22 cellular contexts compared by ENCODE assay signal in the genomic region with DNA sequence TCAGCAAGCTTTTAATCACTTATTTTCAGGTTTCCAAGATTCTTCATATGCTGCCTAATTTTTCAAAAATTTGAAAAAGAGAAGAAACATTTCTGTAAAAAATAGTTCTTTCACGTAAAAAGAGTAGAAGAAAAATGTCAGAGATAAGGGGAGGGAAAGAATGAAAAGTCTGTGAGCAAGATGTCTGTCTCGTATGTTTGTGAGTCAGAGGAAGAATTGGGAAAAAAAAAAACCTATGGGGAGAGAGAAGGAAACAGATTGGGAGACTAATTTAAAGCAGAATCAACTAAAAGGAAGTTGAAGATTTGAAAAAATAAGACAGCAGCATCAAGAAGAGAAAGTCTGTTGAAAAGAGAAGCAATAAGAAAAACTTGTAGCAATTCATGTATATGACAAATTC.
A peak's percentile ranks its signal among the peaks of the same experiment; 100 is the strongest.
DNase-seq lines count a peak whose midpoint lies in the region; ATAC-seq, FAIRE-seq and TF ChIP-seq lines count a peak whose summit lies in the region.
"Had no signal": no experiment of that assay in that cellular context is flagged by ENCODE, and none has a peak within 500 bp of the region (broad histone marks: within the 10 kb centered on the region; RNA-seq: fewer than 3 reads in every experiment).

No MANE protein-coding gene starts in this region.

- no peak overlapping the region for H3K9ac ChIP-seq in mesenchymal stem cell (ENCODE audit: low read length)

- H2AK5ac ChIP-seq in mesenchymal stem cell (ENCODE audit: low read length, severe bottlenecking): no peak overlapping the region

- no peak overlapping the region for H2BK5ac ChIP-seq in mesenchymal stem cell (ENCODE audit: low read depth, low read length, poor library complexity, severe bottlenecking)

- peaks cover 9% of the 10 kb centered on the region for H3K9me3 Mint-ChIP-seq in WTC11
- no peaks in the 10 kb centered on the region for H3K9me3 Mint-ChIP-seq in endothelial cell (ENCODE audit: unreplicated experiment)

- H3K27ac Mint-ChIP-seq in WTC11 (0 out of 2 replicates have a peak overlapping the region, but pooled peaks have one; percentile 1), endothelial cell (ENCODE audit: unreplicated experiment) (peak overlapping the region; percentile 83)
- H3K27ac Mint-ChIP-seq: CD4-positive, alpha-beta memory T cell; HFFc6 had no signal

- H2BK120ac ChIP-seq in mesenchymal stem cell (ENCODE audit: low read depth, low read length): no peak overlapping the region

- no peak overlapping the region for H4K91ac ChIP-seq in mesenchymal stem cell (ENCODE audit: low read length)

- H3K27me3 Mint-ChIP-seq in WTC11 (ENCODE audit: low read depth) (no peaks in the 10 kb centered on the region), endothelial cell (ENCODE audit: unreplicated experiment) (no peaks in the 10 kb centered on the region)

- no peak overlapping the region for H2BK15ac ChIP-seq in mesenchymal stem cell (ENCODE audit: low read depth, poor library complexity, severe bottlenecking)

- no peak overlapping the region for H3K23ac ChIP-seq in mesenchymal stem cell (ENCODE audit: low read length in 2 of 2)

- H3K4me2 ChIP-seq in mesenchymal stem cell (ENCODE audit: low read length, poor library complexity, severe bottlenecking): no peak overlapping the region

- WGBS in mesenchymal stem cell: 50% methylated on average over 2 of the region's 2 CpGs

- CTCF ChIA-PET in WTC11 (lab: Charles Lee): no interaction called here

- no peak overlapping the region for H4K8ac ChIP-seq in mesenchymal stem cell (ENCODE audit: low read length)

- H2BK12ac ChIP-seq in mesenchymal stem cell (ENCODE audit: low read length in 2 of 2): no peak overlapping the region

- no peak overlapping the region for H2AFZ ChIP-seq in mesenchymal stem cell (ENCODE audit: low read depth, low read length)

- H3K4me1 Mint-ChIP-seq in WTC11 (peaks cover 38% of the 10 kb centered on the region), endothelial cell (ENCODE audit: unreplicated experiment) (peaks cover 59% of the 10 kb centered on the region)
- H3K4me1 Mint-ChIP-seq: CD4-positive, alpha-beta memory T cell had no signal

- H3K79me1 ChIP-seq in mesenchymal stem cell (replicated peaks; ENCODE audit: low read length, poor library complexity, severe bottlenecking): no peaks in the 10 kb centered on the region

- H3K18ac ChIP-seq in mesenchymal stem cell (ENCODE audit: low read depth in 1 of 2, low read length in 2 of 2): no peak overlapping the region

- no peaks in the 10 kb centered on the region for H3K27me3 ChIP-seq in mesenchymal stem cell (ENCODE audit: control insufficient read depth in 1 of 2, insufficient read depth in 1 of 2, low read length in 2 of 2)
- H3K27me3 ChIP-seq: BE2C had no signal

- no peak overlapping the region for H3K4ac ChIP-seq in mesenchymal stem cell (ENCODE audit: low read depth in 1 of 2, low read length in 2 of 2)

- no peak overlapping the region for H3K27ac ChIP-seq in mesenchymal stem cell (ENCODE audit: low read length, poor library complexity, severe bottlenecking)

- H3K36me3 ChIP-seq in mesenchymal stem cell (ENCODE audit: control insufficient read depth in 1 of 2, insufficient read depth in 2 of 2, low read depth in 1 of 2, low read length in 2 of 2): no peaks in the 10 kb centered on the region
- H3K36me3 ChIP-seq: BE2C had no signal

- H3K4me3 ChIP-seq in mesenchymal stem cell (ENCODE audit: insufficient read depth in 1 of 2, low read depth in 1 of 2, low read length in 2 of 2): no peak overlapping the region

- H3K36me3 Mint-ChIP-seq in WTC11: no peaks in the 10 kb centered on the region
- peaks cover 4% of the 10 kb centered on the region for H3K36me3 Mint-ChIP-seq in endothelial cell (ENCODE audit: low read depth, unreplicated experiment)
- H3K36me3 Mint-ChIP-seq: CD4-positive, alpha-beta memory T cell had no signal

- no peak overlapping the region for H3K4me3 Mint-ChIP-seq in WTC11
- peak overlapping the region; percentile 2 for H3K4me3 Mint-ChIP-seq in endothelial cell (ENCODE audit: unreplicated experiment)
- H3K4me3 Mint-ChIP-seq: CD4-positive, alpha-beta memory T cell; HFFc6 had no signal

- POLR2A ChIA-PET in WTC11 (lab: Charles Lee): no interaction called here

- ATAC-seq in WTC11: no peak
- ATAC-seq in GM18870 (IDR thresholded peaks at IDR 0.05; ENCODE audit: unreplicated experiment): no peak

- peak; percentile 16 for FAIRE-seq in D721Med (lab: Jason Lieb, UNC)
- no peak for FAIRE-seq in frontal cortex (lab: Jason Lieb, UNC)
- FAIRE-seq: H54, HTR-8/SVneo had no signal

- TF ChIP-seq CTCF in D721Med (IDR thresholded peaks at IDR 0.05; ENCODE audit: insufficient read depth, missing control alignments): no peak
- TF ChIP-seq CTCF in WTC11 (IDR thresholded peaks at IDR 0.05): no peak
- TF ChIP-seq CTCF in endothelial cell (IDR thresholded peaks at IDR 0.05; ENCODE audit: unreplicated experiment): no peak

- DNase-seq in D721Med (ENCODE audit: insufficient read length, low spot score) (no peak), WTC11 (ENCODE audit: low spot score) (no peak), endothelial cell (ENCODE audit: low spot score) (no peak), mesenchymal stem cell (peak; percentile 8), frontal cortex (ENCODE audit: low spot score in 2 of 2) (no peak), medulla oblongata (ENCODE audit: extremely low spot score) (no peak), superior temporal gyrus (ENCODE audit: extremely low spot score) (no peak)
- DNase-seq: BE2C; CD4-positive, alpha-beta memory T cell; DMS79 treated with DMSO at 0.1 percent for 48 hours; HFFc6; IMR-90; NCI-H1417 treated with DMSO at 0.1 percent for 48 hours; NCI-H1930; NCI-H226; NCI-H524; NCI-H82; RPMI8226; SHP77 treated with DMSO at 0.1 percent for 48 hours had no signal

- no peak overlapping the region for H3K14ac ChIP-seq in mesenchymal stem cell (ENCODE audit: low read length in 2 of 2)

- no peaks in the 10 kb centered on the region for H3K4me1 ChIP-seq in mesenchymal stem cell (ENCODE audit: control insufficient read depth, insufficient read depth, low read depth, low read length)
- H3K4me1 ChIP-seq: BE2C had no signal

- H3K9me3 ChIP-seq in mesenchymal stem cell (ENCODE audit: control insufficient read depth, low read length): no peaks in the 10 kb centered on the region
- H3K9me3 ChIP-seq: BE2C had no signal

TF ChIP-seq in WTC11, 78 proteins besides CTCF, POLR2A, EP300 and RAD21 (continues in another document):
- TF ChIP-seq NR2C2 (CRISPR knock-in tag; IDR thresholded peaks at IDR 0.05) (no peak), KAT7 (CRISPR knock-in tag; IDR thresholded peaks at IDR 0.05; ENCODE audit: borderline replicate concordance) (no peak), JAZF1 (CRISPR knock-in tag; IDR thresholded peaks at IDR 0.05) (no peak), TEAD1 (CRISPR knock-in tag; IDR thresholded peaks at IDR 0.05) (no peak), NR1H2 (CRISPR knock-in tag; IDR thresholded peaks at IDR 0.05) (no peak), PRRX2 (CRISPR knock-in tag; IDR thresholded peaks at IDR 0.05) (no peak), ARID4B (CRISPR knock-in tag; IDR thresholded peaks at IDR 0.05; ENCODE audit: borderline replicate concordance) (no peak), ZBTB21 (CRISPR knock-in tag; IDR thresholded peaks at IDR 0.05; ENCODE audit: borderline replicate concordance) (no peak), GABPB1 (CRISPR knock-in tag; IDR thresholded peaks at IDR 0.05) (no peak), CREM (CRISPR knock-in tag; IDR thresholded peaks at IDR 0.05) (no peak), SOX15 (CRISPR knock-in tag; IDR thresholded peaks at IDR 0.05) (no peak), ZNF121 (CRISPR knock-in tag; IDR thresholded peaks at IDR 0.05) (no peak), TEAD4 (CRISPR knock-in tag; IDR thresholded peaks at IDR 0.05) (no peak)
- TF ChIP-seq, protein P1, sequence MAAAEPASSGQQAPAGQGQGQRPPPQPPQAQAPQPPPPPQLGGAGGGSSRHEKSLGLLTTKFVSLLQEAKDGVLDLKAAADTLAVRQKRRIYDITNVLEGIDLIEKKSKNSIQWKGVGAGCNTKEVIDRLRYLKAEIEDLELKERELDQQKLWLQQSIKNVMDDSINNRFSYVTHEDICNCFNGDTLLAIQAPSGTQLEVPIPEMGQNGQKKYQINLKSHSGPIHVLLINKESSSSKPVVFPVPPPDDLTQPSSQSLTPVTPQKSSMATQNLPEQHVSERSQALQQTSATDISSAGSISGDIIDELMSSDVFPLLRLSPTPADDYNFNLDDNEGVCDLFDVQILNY (CRISPR knock-in tag; IDR thresholded peaks at IDR 0.05): no peak
